ENCODE assay signal across 16 cellular contexts in genomic region chr20:32352101-32352720, GRCh38. TPM values are rescaled to one million over a fixed set of nuclear protein-coding genes. Genes with fewer than 3 reads are reported as not detected.
DNase-seq lines count a peak whose midpoint lies in the region; ATAC-seq and TF ChIP-seq lines count a peak whose summit lies in the region.
"Had no signal": no experiment of that assay in that cellular context is flagged by ENCODE, and none has a peak within 500 bp of the region (broad histone marks: within the 10 kb centered on the region; RNA-seq: fewer than 3 reads in every experiment).

No MANE protein-coding gene starts in this region.

- 77 to 78% methylated on average over 3 of the region's 3 CpGs for WGBS in upper lobe of left lung, 2 donors

- in situ Hi-C loops in GM13976 (cut with MboI; ENCODE audit: low sequenced_read_pairs, unreplicated experiment): no loop called here

- no peaks in the 10 kb centered on the region for H3K27me3 ChIP-seq in upper lobe of left lung

- CTCF ChIA-PET in activated CD4-positive, alpha-beta memory T cell treated with anti-CD3 and anti-CD28 coated beads, Interleukin-2, amount 10 ng/mL, durations not matched to agents 7 days and 5 days (lab: Charles Lee): interaction anchor here (0.9 kb wide), 1 partner anchor 9 kb away, joined by 3 read pairs; no protein-coding TSS in a partner anchor
- CTCF ChIA-PET in activated CD4-positive, alpha-beta memory T cell treated with anti-CD3 and anti-CD28 coated beads for 36 hours (lab: Charles Lee): no interaction called here

- peaks cover 48% of the 10 kb centered on the region for H3K4me1 Mint-ChIP-seq in activated CD4-positive, alpha-beta memory T cell treated with anti-CD3 and anti-CD28 coated beads, Interleukin-2, amount 10 ng/mL, durations not matched to agents 7 days and 5 days
- H3K4me1 Mint-ChIP-seq in activated CD4-positive, alpha-beta memory T cell treated with anti-CD3 and anti-CD28 coated beads for 36 hours (ENCODE audit: low read depth): peaks cover 32% of the 10 kb centered on the region
- H3K4me1 Mint-ChIP-seq in activated T-helper 2 cell treated with anti-CD3 and anti-CD28 coated beads, Interferon-gamma antibody, Interleukin-2, Interleukin-4, amounts not matched to agents 10 μg/mL and 5 μg/mL and 100 μg/mL, durations not matched to agents 14 hours and 24 hours and 36 hours (ENCODE audit: low read depth): peaks cover 33% of the 10 kb centered on the region
- H3K4me1 Mint-ChIP-seq in stimulated activated naive B cell treated with anti-CD40 and anti-IgM and Interleukin-4, amounts not matched to agents 10 μg/mL and 1 μg/mL and 100 μg/mL, for 72 hours: peaks cover 24 to 42% of the 10 kb centered on the region in 2 donors

- H3K4me1 ChIP-seq in upper lobe of left lung: peaks cover 9 to 13% (median 11%) of the 10 kb centered on the region in 4 donors

- peaks cover 25% of the 10 kb centered on the region for H3K36me3 Mint-ChIP-seq in activated CD4-positive, alpha-beta memory T cell treated with anti-CD3 and anti-CD28 coated beads, Interleukin-2, amount 10 ng/mL, durations not matched to agents 7 days and 5 days (ENCODE audit: low read depth)
- H3K36me3 Mint-ChIP-seq in activated CD4-positive, alpha-beta memory T cell treated with anti-CD3 and anti-CD28 coated beads for 36 hours: peaks cover 12% of the 10 kb centered on the region
- H3K36me3 Mint-ChIP-seq in activated T-helper 2 cell treated with anti-CD3 and anti-CD28 coated beads, Interferon-gamma antibody, Interleukin-2, Interleukin-4, amounts not matched to agents 10 μg/mL and 5 μg/mL and 100 μg/mL, durations not matched to agents 14 hours and 24 hours and 36 hours (ENCODE audit: low read depth): peaks cover 33% of the 10 kb centered on the region
- peaks cover 12 to 31% of the 10 kb centered on the region in 2 donors for H3K36me3 Mint-ChIP-seq in stimulated activated naive B cell treated with anti-CD40 and anti-IgM and Interleukin-4, amounts not matched to agents 10 μg/mL and 1 μg/mL and 100 μg/mL, for 72 hours

- TF ChIP-seq EP300 in upper lobe of left lung (IDR thresholded peaks at IDR 0.05): no peak

- H3K27me3 Mint-ChIP-seq in activated CD4-positive, alpha-beta memory T cell treated with anti-CD3 and anti-CD28 coated beads, Interleukin-2, amount 10 ng/mL, durations not matched to agents 7 days and 5 days: no peaks in the 10 kb centered on the region
- H3K27me3 Mint-ChIP-seq in activated CD4-positive, alpha-beta memory T cell treated with anti-CD3 and anti-CD28 coated beads for 36 hours: no peaks in the 10 kb centered on the region
- H3K27me3 Mint-ChIP-seq in activated T-helper 2 cell treated with anti-CD3 and anti-CD28 coated beads, Interferon-gamma antibody, Interleukin-2, Interleukin-4, amounts not matched to agents 10 μg/mL and 5 μg/mL and 100 μg/mL, durations not matched to agents 14 hours and 24 hours and 36 hours (ENCODE audit: low read depth): no peaks in the 10 kb centered on the region
- H3K27me3 Mint-ChIP-seq in stimulated activated naive B cell treated with anti-CD40 and anti-IgM and Interleukin-4, amounts not matched to agents 10 μg/mL and 1 μg/mL and 100 μg/mL, for 72 hours: no peaks in the 10 kb centered on the region

- no peak for DNase-seq in activated CD4-positive, alpha-beta memory T cell treated with anti-CD3 and anti-CD28 coated beads, Interleukin-2, amount 10 ng/mL, durations not matched to agents 7 days and 5 days
- no peak for DNase-seq in activated CD4-positive, alpha-beta memory T cell treated with anti-CD3 and anti-CD28 coated beads for 36 hours
- peak; percentile 42 for DNase-seq in MV-4-11 (lab: John Stamatoyannopoulos, UW)
- DNase-seq in activated T-helper 2 cell treated with anti-CD3 and anti-CD28 coated beads, Interferon-gamma antibody, Interleukin-2, Interleukin-4, amounts not matched to agents 10 μg/mL and 5 μg/mL and 100 μg/mL, durations not matched to agents 14 hours and 24 hours and 36 hours (ENCODE audit: low spot score): no peak
- no peak for DNase-seq in stimulated activated naive B cell treated with anti-CD40 and anti-IgM and Interleukin-4, amounts not matched to agents 10 μg/mL and 1 μg/mL and 100 μg/mL, for 72 hours
- no peak for DNase-seq in upper lobe of left lung
- no peak for DNase-seq in GM13976 (ENCODE audit: low spot score)
- DNase-seq: C1 segment of cervical spinal cord, HFFc6, NCI-H1436, NCI-H2081, NCI-H774, PC-9, Right ventricle myocardium superior had no signal

- TF ChIP-seq CTCF in upper lobe of left lung (IDR thresholded peaks at IDR 0.05): no peak
- no peak for TF ChIP-seq CTCF in GM13976 (IDR thresholded peaks at IDR 0.05; ENCODE audit: borderline replicate concordance, control extremely low read depth, extremely low read depth, insufficient read depth, missing control alignments)

- no peaks in the 10 kb centered on the region for H3K9me3 ChIP-seq in upper lobe of left lung

- no peak for TF ChIP-seq POLR2A in upper lobe of left lung (IDR thresholded peaks at IDR 0.05)

- intact Hi-C loops in activated CD4-positive, alpha-beta memory T cell treated with anti-CD3 and anti-CD28 coated beads for 36 hours (cut with micrococcal nuclease): no loop called here
- intact Hi-C loops in activated T-helper 2 cell treated with anti-CD3 and anti-CD28 coated beads, Interferon-gamma antibody, Interleukin-2, Interleukin-4, amounts not matched to agents 10 μg/mL and 5 μg/mL and 100 μg/mL, durations not matched to agents 14 hours and 24 hours and 36 hours (cut with micrococcal nuclease): no loop called here

- H3K36me3 ChIP-seq in upper lobe of left lung: peaks cover 0 to 3% (median 0%) of the 10 kb centered on the region in 4 donors

- no peak for ATAC-seq in stimulated activated naive B cell treated with anti-CD40 and anti-IgM and Interleukin-4, amounts not matched to agents 10 μg/mL and 1 μg/mL and 100 μg/mL, for 72 hours (replicated peaks)
- no peak for ATAC-seq in upper lobe of left lung (ENCODE audit: low FRiP score in 2 of 2)
- ATAC-seq in HG02588 (IDR thresholded peaks at IDR 0.05; ENCODE audit: unreplicated experiment): no peak

- H3K4me3 ChIP-seq in upper lobe of left lung: no peak overlapping the region
- H3K4me3 ChIP-seq: PC-9, SK-N-MC had no signal

- H3K27ac Mint-ChIP-seq in activated CD4-positive, alpha-beta memory T cell treated with anti-CD3 and anti-CD28 coated beads, Interleukin-2, amount 10 ng/mL, durations not matched to agents 7 days and 5 days: peak overlapping the region; percentile 33
- no peak overlapping the region for H3K27ac Mint-ChIP-seq in activated CD4-positive, alpha-beta memory T cell treated with anti-CD3 and anti-CD28 coated beads for 36 hours
- H3K27ac Mint-ChIP-seq in activated T-helper 2 cell treated with anti-CD3 and anti-CD28 coated beads, Interferon-gamma antibody, Interleukin-2, Interleukin-4, amounts not matched to agents 10 μg/mL and 5 μg/mL and 100 μg/mL, durations not matched to agents 14 hours and 24 hours and 36 hours: peak overlapping the region; percentile 22
- H3K27ac Mint-ChIP-seq in stimulated activated naive B cell treated with anti-CD40 and anti-IgM and Interleukin-4, amounts not matched to agents 10 μg/mL and 1 μg/mL and 100 μg/mL, for 72 hours: peak overlapping the region; percentile 56
- H3K27ac Mint-ChIP-seq: HFFc6 had no signal

- H3K9me3 Mint-ChIP-seq in activated CD4-positive, alpha-beta memory T cell treated with anti-CD3 and anti-CD28 coated beads, Interleukin-2, amount 10 ng/mL, durations not matched to agents 7 days and 5 days: no peaks in the 10 kb centered on the region
- no peaks in the 10 kb centered on the region for H3K9me3 Mint-ChIP-seq in activated CD4-positive, alpha-beta memory T cell treated with anti-CD3 and anti-CD28 coated beads for 36 hours
- H3K9me3 Mint-ChIP-seq in activated T-helper 2 cell treated with anti-CD3 and anti-CD28 coated beads, Interferon-gamma antibody, Interleukin-2, Interleukin-4, amounts not matched to agents 10 μg/mL and 5 μg/mL and 100 μg/mL, durations not matched to agents 14 hours and 24 hours and 36 hours: no peaks in the 10 kb centered on the region
- H3K9me3 Mint-ChIP-seq in stimulated activated naive B cell treated with anti-CD40 and anti-IgM and Interleukin-4, amounts not matched to agents 10 μg/mL and 1 μg/mL and 100 μg/mL, for 72 hours: peaks cover 0 to 2% of the 10 kb centered on the region in 2 donors

- H3K27ac ChIP-seq in upper lobe of left lung: no peak overlapping the region
- H3K27ac ChIP-seq: PC-9, SK-N-MC had no signal

- no peak overlapping the region for H3K4me3 Mint-ChIP-seq in activated CD4-positive, alpha-beta memory T cell treated with anti-CD3 and anti-CD28 coated beads, Interleukin-2, amount 10 ng/mL, durations not matched to agents 7 days and 5 days
- H3K4me3 Mint-ChIP-seq in activated CD4-positive, alpha-beta memory T cell treated with anti-CD3 and anti-CD28 coated beads for 36 hours: no peak overlapping the region
- no peak overlapping the region for H3K4me3 Mint-ChIP-seq in activated T-helper 2 cell treated with anti-CD3 and anti-CD28 coated beads, Interferon-gamma antibody, Interleukin-2, Interleukin-4, amounts not matched to agents 10 μg/mL and 5 μg/mL and 100 μg/mL, durations not matched to agents 14 hours and 24 hours and 36 hours (ENCODE audit: low read depth)
- H3K4me3 Mint-ChIP-seq in stimulated activated naive B cell treated with anti-CD40 and anti-IgM and Interleukin-4, amounts not matched to agents 10 μg/mL and 1 μg/mL and 100 μg/mL, for 72 hours: no peak overlapping the region
- H3K4me3 Mint-ChIP-seq: HFFc6 had no signal

- POLR2A ChIA-PET in activated CD4-positive, alpha-beta memory T cell treated with anti-CD3 and anti-CD28 coated beads, Interleukin-2, amount 10 ng/mL, durations not matched to agents 7 days and 5 days (lab: Charles Lee): interaction anchor here (0.7 to 8.8 kb wide), 3 partner anchors 19 to 74 kb away, joined by 3 to 71 read pairs (median 3); no protein-coding TSS in a partner anchor
- POLR2A ChIA-PET in activated CD4-positive, alpha-beta memory T cell treated with anti-CD3 and anti-CD28 coated beads for 36 hours (lab: Charles Lee): no interaction called here

RNA-seq across cellular contexts. Expression of gene ASXL1, which starts 5.9 kb away (rescaled TPM):
- 100 to 1,000 TPM; 113 to 118 TPM for total RNA-seq in activated CD4-positive, alpha-beta memory T cell treated with anti-CD3 and anti-CD28 coated beads, Interleukin-2, amount 10 ng/mL, durations not matched to agents 7 days and 5 days
- total RNA-seq in activated CD4-positive, alpha-beta memory T cell treated with anti-CD3 and anti-CD28 coated beads for 36 hours: 100 to 1,000 TPM; 141 to 147 TPM
- 141 and 145 TPM in 2 replicates for total RNA-seq in activated T-helper 2 cell treated with anti-CD3 and anti-CD28 coated beads, Interferon-gamma antibody, Interleukin-2, Interleukin-4, amounts not matched to agents 10 μg/mL and 5 μg/mL and 100 μg/mL, durations not matched to agents 14 hours and 24 hours and 36 hours
- 100 to 1,000 TPM in 3 of 6 donors, 10 to 100 TPM in 3; 60.6 to 389 (median 88.5) TPM for total RNA-seq in upper lobe of left lung
